In genomic region chr1:54332781-54333585, GRCh38 we compare ENCODE assay signal across 11 cellular contexts.
DNase-seq lines count a peak whose midpoint lies in the region; ATAC-seq, FAIRE-seq and TF ChIP-seq lines count a peak whose summit lies in the region.
"Had no signal": no experiment of that assay in that cellular context is flagged by ENCODE, and none has a peak within 500 bp of the region (broad histone marks: within the 10 kb centered on the region; RNA-seq: fewer than 3 reads in every experiment).

No MANE protein-coding gene starts in this region.

- no peaks in the 10 kb centered on the region for H3K9me2 ChIP-seq in hepatocyte (replicated peaks; ENCODE audit: insufficient read depth)

- H3K9me3 ChIP-seq in astrocyte (ENCODE audit: insufficient read depth, low read depth, low read length) (no peaks in the 10 kb centered on the region), hepatocyte (ENCODE audit: low read depth) (no peaks in the 10 kb centered on the region)

- no peaks in the 10 kb centered on the region for H3K27me3 ChIP-seq in astrocyte (ENCODE audit: insufficient read depth, low read length)
- H3K27me3 ChIP-seq in hepatocyte = no peaks in the 10 kb centered on the region

- no peak overlapping the region for H2AFZ ChIP-seq in astrocyte (ENCODE audit: low read depth, low read length)
- no peak overlapping the region for H2AFZ ChIP-seq in hepatocyte

- H3K9ac ChIP-seq in astrocyte (ENCODE audit: low read length) = no peak overlapping the region

- H3K36me3 ChIP-seq in astrocyte (ENCODE audit: insufficient read depth, low read length) = no peaks in the 10 kb centered on the region
- no peaks in the 10 kb centered on the region for H3K36me3 ChIP-seq in hepatocyte (replicated peaks; ENCODE audit: insufficient read depth, low read depth)

- DNase-seq in HFFc6 (no peak), astrocyte (ENCODE audit: low read depth) (no peak), hepatocyte (ENCODE audit: low spot score) (no peak), NCI-H128 (lab: John Stamatoyannopoulos, UW; ENCODE audit: unreplicated experiment) (no peak), D721Med (ENCODE audit: insufficient read length, low spot score) (no peak)
- no peak for DNase-seq in stimulated activated effector memory CD8-positive, alpha-beta T cell treated with anti-CD3 and anti-CD28 coated beads, Interleukin-12 subunit alpha, Interleukin-12 subunit beta, amount 100 ng/mL, for 72 hours (ENCODE audit: low spot score in 2 of 2)
- DNase-seq: amygdala, Karpas-422, SW 1271 had no signal

- H3K9me3 Mint-ChIP-seq in HFFc6 (no peaks in the 10 kb centered on the region), astrocyte (ENCODE audit: unreplicated experiment) (no peaks in the 10 kb centered on the region)
- no peaks in the 10 kb centered on the region for H3K9me3 Mint-ChIP-seq in stimulated activated effector memory CD8-positive, alpha-beta T cell treated with anti-CD3 and anti-CD28 coated beads, Interleukin-12 subunit alpha, Interleukin-12 subunit beta, amount 100 ng/mL, for 72 hours

- H3K4me1 Mint-ChIP-seq in HFFc6 (ENCODE audit: low read depth) (peaks cover 82% of the 10 kb centered on the region), astrocyte (ENCODE audit: low read depth, unreplicated experiment) (peaks cover 43% of the 10 kb centered on the region)
- H3K4me1 Mint-ChIP-seq in stimulated activated effector memory CD8-positive, alpha-beta T cell treated with anti-CD3 and anti-CD28 coated beads, Interleukin-12 subunit alpha, Interleukin-12 subunit beta, amount 100 ng/mL, for 72 hours = peaks cover 65% of the 10 kb centered on the region

- H3K27me3 Mint-ChIP-seq in HFFc6 (ENCODE audit: insufficient read depth) = no peaks in the 10 kb centered on the region; the same call in 1 of the 2 replicates
- no peaks in the 10 kb centered on the region for H3K27me3 Mint-ChIP-seq in astrocyte (ENCODE audit: low read depth, unreplicated experiment)

- H4K20me1 ChIP-seq in astrocyte (ENCODE audit: insufficient read depth, low read length) (peaks cover 66% of the 10 kb centered on the region), hepatocyte (ENCODE audit: insufficient read depth, poor library complexity, severe bottlenecking) (peaks cover 29% of the 10 kb centered on the region)

- no peak overlapping the region for H3K27ac ChIP-seq in astrocyte (ENCODE audit: low read depth, low read length)
- peak overlapping the region; percentile 96 for H3K27ac ChIP-seq in hepatocyte

- no peak overlapping the region for H3K4me3 ChIP-seq in astrocyte (ENCODE audit: insufficient read depth, low read depth, low read length)
- no peak overlapping the region for H3K4me3 ChIP-seq in hepatocyte

- H3K36me3 Mint-ChIP-seq in HFFc6 (ENCODE audit: low read depth) = peaks cover under 1% of the 10 kb centered on the region; the same call in 1 of the 2 replicates
- H3K36me3 Mint-ChIP-seq in astrocyte (ENCODE audit: low read depth, unreplicated experiment) = peaks cover 9% of the 10 kb centered on the region
- peaks cover 16% of the 10 kb centered on the region for H3K36me3 Mint-ChIP-seq in stimulated activated effector memory CD8-positive, alpha-beta T cell treated with anti-CD3 and anti-CD28 coated beads, Interleukin-12 subunit alpha, Interleukin-12 subunit beta, amount 100 ng/mL, for 72 hours

- no peak for TF ChIP-seq CTCF in HFFc6 (IDR thresholded peaks at IDR 0.05)
- TF ChIP-seq CTCF in astrocyte (IDR thresholded peaks at IDR 0.05; ENCODE audit: insufficient read depth, low read depth, low read length) = no peak
- TF ChIP-seq CTCF in hepatocyte (IDR thresholded peaks at IDR 0.05; ENCODE audit: poor library complexity) = no peak
- TF ChIP-seq CTCF in D721Med (IDR thresholded peaks at IDR 0.05; ENCODE audit: insufficient read depth, missing control alignments) = no peak

- H3K79me2 ChIP-seq in astrocyte (ENCODE audit: insufficient read depth, low read length) (peaks cover 56% of the 10 kb centered on the region), hepatocyte (peaks cover 87% of the 10 kb centered on the region)

- peaks cover 24% of the 10 kb centered on the region for H3K4me1 ChIP-seq in astrocyte (ENCODE audit: insufficient read depth, low read length)
- H3K4me1 ChIP-seq in hepatocyte (ENCODE audit: insufficient read depth) = peaks cover 52% of the 10 kb centered on the region

- H3K27ac Mint-ChIP-seq in HFFc6 = peak overlapping the region; percentile 38
- no peak overlapping the region for H3K27ac Mint-ChIP-seq in astrocyte (ENCODE audit: unreplicated experiment)
- peak overlapping the region; percentile 79 for H3K27ac Mint-ChIP-seq in stimulated activated effector memory CD8-positive, alpha-beta T cell treated with anti-CD3 and anti-CD28 coated beads, Interleukin-12 subunit alpha, Interleukin-12 subunit beta, amount 100 ng/mL, for 72 hours

- no peak overlapping the region for H3K4me2 ChIP-seq in astrocyte (ENCODE audit: low read length)
- H3K4me2 ChIP-seq in hepatocyte = no peak overlapping the region

- no peak overlapping the region for H3K4me3 Mint-ChIP-seq in HFFc6
- H3K4me3 Mint-ChIP-seq in astrocyte (ENCODE audit: unreplicated experiment) = peak overlapping the region; percentile 29
- no peak overlapping the region for H3K4me3 Mint-ChIP-seq in stimulated activated effector memory CD8-positive, alpha-beta T cell treated with anti-CD3 and anti-CD28 coated beads, Interleukin-12 subunit alpha, Interleukin-12 subunit beta, amount 100 ng/mL, for 72 hours

- WGBS in hepatocyte (ENCODE audit: low lambda C conversion rate, missing lambda C conversion rate) = 89% methylated on average over 21 of the region's 21 CpGs

- ATAC-seq in stimulated activated effector memory CD8-positive, alpha-beta T cell treated with anti-CD3 and anti-CD28 coated beads, Interleukin-12 subunit alpha, Interleukin-12 subunit beta, amount 100 ng/mL, for 72 hours = no peak
- ATAC-seq in GM21576 (IDR thresholded peaks at IDR 0.05; ENCODE audit: unreplicated experiment) = no peak

- FAIRE-seq in astrocyte (lab: Jason Lieb, UNC) (no peak), D721Med (lab: Jason Lieb, UNC) (no peak)
- FAIRE-seq: keratinocyte had no signal
